Comparison of ENCODE assay signal across 11 cellular contexts in the genomic region with DNA sequence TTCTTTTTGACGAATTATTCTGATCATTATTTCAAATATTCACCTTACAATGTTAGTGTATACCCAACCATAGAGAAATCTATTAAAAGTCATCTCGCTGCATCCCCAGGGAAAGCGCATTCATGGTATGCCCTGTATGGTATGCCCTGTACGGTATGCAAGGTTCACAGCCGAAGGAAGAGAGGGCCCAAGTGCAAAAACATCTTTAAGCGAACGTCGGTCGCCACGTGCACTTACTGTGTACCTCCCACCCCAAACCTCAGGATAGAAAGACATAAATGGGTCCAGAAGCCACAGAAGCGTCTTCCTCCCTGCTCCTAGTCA. TPM values are rescaled to one million over a fixed set of nuclear protein-coding genes. Genes with fewer than 3 reads are reported as not detected.
DNase-seq lines count a peak whose midpoint lies in the region; ATAC-seq and TF ChIP-seq lines count a peak whose summit lies in the region.
"Had no signal": no experiment of that assay in that cellular context is flagged by ENCODE, and none has a peak within 500 bp of the region (broad histone marks: within the 10 kb centered on the region; RNA-seq: fewer than 3 reads in every experiment).

No MANE protein-coding gene starts in this region.

- no peak overlapping the region for H4K8ac ChIP-seq in trophoblast cell (ENCODE audit: low read depth, low read length)

- H3K4me2 ChIP-seq in trophoblast cell (ENCODE audit: low read length), result peak overlapping the region; percentile 50

- H3K36me3 Mint-ChIP-seq in CD14-positive monocyte, result peaks cover 29% of the 10 kb centered on the region in 2 donors
- H3K36me3 Mint-ChIP-seq in activated T-helper 2 cell treated with anti-CD3 and anti-CD28 coated beads, Interferon-gamma antibody, Interleukin-2, Interleukin-4, amounts not matched to agents 10 μg/mL and 5 μg/mL and 100 μg/mL, durations not matched to agents 14 hours and 24 hours and 36 hours (ENCODE audit: low read depth), result peaks cover 8% of the 10 kb centered on the region

- H2AFZ ChIP-seq in trophoblast cell (ENCODE audit: insufficient read depth, low read length, poor library complexity), result no peak overlapping the region

- no peak overlapping the region for H2BK5ac ChIP-seq in trophoblast cell (ENCODE audit: low read depth, low read length, poor library complexity)

- TF ChIP-seq POLR2A in ovary (IDR thresholded peaks at IDR 0.05), result no peak

- TF ChIP-seq CTCF in CD14-positive monocyte (IDR thresholded peaks at IDR 0.05), result no peak
- no peak for TF ChIP-seq CTCF in ovary (IDR thresholded peaks at IDR 0.05)

- H2BK120ac ChIP-seq in trophoblast cell (ENCODE audit: insufficient read depth, low read length, poor library complexity), result no peak overlapping the region

- H2AK5ac ChIP-seq in trophoblast cell (ENCODE audit: low read length), result no peak overlapping the region

- no peak overlapping the region for H2BK12ac ChIP-seq in trophoblast cell (ENCODE audit: low read length)

- peaks cover 71 to 77% (median 74%) of the 10 kb centered on the region in 3 donors for H3K27me3 Mint-ChIP-seq in CD14-positive monocyte (ENCODE audit: low read depth in 3 of 3)
- peaks cover 72% of the 10 kb centered on the region for H3K27me3 Mint-ChIP-seq in activated T-helper 2 cell treated with anti-CD3 and anti-CD28 coated beads, Interferon-gamma antibody, Interleukin-2, Interleukin-4, amounts not matched to agents 10 μg/mL and 5 μg/mL and 100 μg/mL, durations not matched to agents 14 hours and 24 hours and 36 hours (ENCODE audit: low read depth)

- H4K91ac ChIP-seq in trophoblast cell (ENCODE audit: low read depth, low read length), result no peak overlapping the region

- H3K36me3 ChIP-seq in iPS-15b (ENCODE audit: control insufficient read depth, insufficient read depth, low read length) (no peaks in the 10 kb centered on the region), trophoblast cell (ENCODE audit: control insufficient read depth in 1 of 2, insufficient read depth in 2 of 2, low read length in 2 of 2) (no peaks in the 10 kb centered on the region), ovary (no peaks in the 10 kb centered on the region)

- intact Hi-C loops in CD14-positive monocyte (cut with micrococcal nuclease) (loop anchor here in 1 of 2 donors (2.0 kb wide), 1 partner anchor 15 kb away; no protein-coding TSS in a partner anchor), ovary (cut with DNase I) (no loop called here)
- intact Hi-C loops in activated T-helper 2 cell treated with anti-CD3 and anti-CD28 coated beads, Interferon-gamma antibody, Interleukin-2, Interleukin-4, amounts not matched to agents 10 μg/mL and 5 μg/mL and 100 μg/mL, durations not matched to agents 14 hours and 24 hours and 36 hours (cut with micrococcal nuclease), result loop anchor here (2.0 to 5.0 kb wide), 3 partner anchors 15 to 544 kb away; partner anchors contain the start of gene HLX

- H3K4me3 ChIP-seq in iPS-15b (ENCODE audit: low read depth, low read length) (peak overlapping the region; percentile 48), trophoblast cell (ENCODE audit: low read depth, low read length) (no peak overlapping the region), ovary (no peak overlapping the region)

- no CpG with 5 or more reads among the region's 11 CpGs for WGBS in trophoblast cell (ENCODE audit: extremely low coverage, insufficient coverage, insufficient read length)
- WGBS in ovary, 3 donors, result 17 to 26% (median 22%) methylated on average over 11 of the region's 11 CpGs

- H3K9ac ChIP-seq in iPS-15b (ENCODE audit: low read depth, low read length) (no peak overlapping the region), trophoblast cell (ENCODE audit: low read length) (no peak overlapping the region)

- H3K23ac ChIP-seq in trophoblast cell (ENCODE audit: low read length), result no peak overlapping the region

- H3K79me2 ChIP-seq in trophoblast cell (ENCODE audit: control insufficient read depth, insufficient read depth, low read length, poor library complexity), result no peaks in the 10 kb centered on the region

- H3K14ac ChIP-seq in trophoblast cell (ENCODE audit: low read length), result no peak overlapping the region

- H3K4ac ChIP-seq in trophoblast cell (ENCODE audit: low read depth, low read length), result no peak overlapping the region

- peaks cover 0 to 42% (median 31%) of the 10 kb centered on the region in 7 donors for H3K9me3 Mint-ChIP-seq in CD14-positive monocyte
- no peaks in the 10 kb centered on the region for H3K9me3 Mint-ChIP-seq in activated T-helper 2 cell treated with anti-CD3 and anti-CD28 coated beads, Interferon-gamma antibody, Interleukin-2, Interleukin-4, amounts not matched to agents 10 μg/mL and 5 μg/mL and 100 μg/mL, durations not matched to agents 14 hours and 24 hours and 36 hours

- H3K4me1 ChIP-seq in iPS-15b (ENCODE audit: control insufficient read depth, insufficient read depth, low read length) (no peaks in the 10 kb centered on the region), trophoblast cell (ENCODE audit: control insufficient read depth in 1 of 2, insufficient read depth in 2 of 2, low read length in 2 of 2) (peaks cover 8 to 10% of the 10 kb centered on the region in 2 experiments), ovary (ENCODE audit: insufficient read depth) (peaks cover 2% of the 10 kb centered on the region)

- H4K12ac ChIP-seq in trophoblast cell (ENCODE audit: low read depth, low read length), result no peak overlapping the region

- DNase-seq in CD14-positive monocyte (ENCODE audit: low spot score) (no peak), trophoblast cell (no peak), ovary (no peak), NCI-H1417 treated with DMSO at 0.1 percent for 48 hours (lab: John Stamatoyannopoulos, UW) (no peak)
- DNase-seq in activated T-helper 2 cell treated with anti-CD3 and anti-CD28 coated beads, Interferon-gamma antibody, Interleukin-2, Interleukin-4, amounts not matched to agents 10 μg/mL and 5 μg/mL and 100 μg/mL, durations not matched to agents 14 hours and 24 hours and 36 hours (ENCODE audit: low spot score), result no peak
- DNase-seq in stimulated activated CD4-positive, alpha-beta T cell treated with anti-CD3 and anti-CD28 coated beads, Interleukin-12 subunit alpha, Interleukin-12 subunit beta, amount 100 ng/mL, for 4 hours, result no peak
- DNase-seq: body of pancreas; CD4-positive, alpha-beta T cell; NCI-H2029 treated with DMSO at 0.1 percent for 48 hours had no signal

- peak overlapping the region; percentile 85 to 97 for H3K4me3 Mint-ChIP-seq in CD14-positive monocyte
- H3K4me3 Mint-ChIP-seq in activated T-helper 2 cell treated with anti-CD3 and anti-CD28 coated beads, Interferon-gamma antibody, Interleukin-2, Interleukin-4, amounts not matched to agents 10 μg/mL and 5 μg/mL and 100 μg/mL, durations not matched to agents 14 hours and 24 hours and 36 hours (ENCODE audit: low read depth), result peak overlapping the region; percentile 49
- H3K4me3 Mint-ChIP-seq: CD4-positive, alpha-beta T cell had no signal

- H3K4me1 Mint-ChIP-seq in CD14-positive monocyte, result peaks cover 46% of the 10 kb centered on the region
- peaks cover 12% of the 10 kb centered on the region for H3K4me1 Mint-ChIP-seq in activated T-helper 2 cell treated with anti-CD3 and anti-CD28 coated beads, Interferon-gamma antibody, Interleukin-2, Interleukin-4, amounts not matched to agents 10 μg/mL and 5 μg/mL and 100 μg/mL, durations not matched to agents 14 hours and 24 hours and 36 hours (ENCODE audit: low read depth)

- no peak overlapping the region for H3K27ac ChIP-seq in trophoblast cell (ENCODE audit: low read depth, low read length)
- no peak overlapping the region for H3K27ac ChIP-seq in ovary
- H3K27ac ChIP-seq: body of pancreas had no signal

- peaks cover 96% of the 10 kb centered on the region for H3K27me3 ChIP-seq in iPS-15b (ENCODE audit: control insufficient read depth, insufficient read depth, low read length)
- H3K27me3 ChIP-seq in trophoblast cell (ENCODE audit: insufficient read depth, low read length), result peaks cover 81% of the 10 kb centered on the region
- H3K27me3 ChIP-seq in ovary, result peaks cover 7% of the 10 kb centered on the region

- peak overlapping the region in 1 of 7 donors; percentile 58 for H3K27ac Mint-ChIP-seq in CD14-positive monocyte
- H3K27ac Mint-ChIP-seq in activated T-helper 2 cell treated with anti-CD3 and anti-CD28 coated beads, Interferon-gamma antibody, Interleukin-2, Interleukin-4, amounts not matched to agents 10 μg/mL and 5 μg/mL and 100 μg/mL, durations not matched to agents 14 hours and 24 hours and 36 hours, result no peak overlapping the region
- H3K27ac Mint-ChIP-seq: CD4-positive, alpha-beta T cell had no signal

- no peaks in the 10 kb centered on the region for H3K79me1 ChIP-seq in trophoblast cell (ENCODE audit: low read length)

- H3K18ac ChIP-seq in trophoblast cell (ENCODE audit: low read length), result no peak overlapping the region

- ATAC-seq in GM21737 (IDR thresholded peaks at IDR 0.05; ENCODE audit: unreplicated experiment), result no peak

- H3K9me3 ChIP-seq in iPS-15b (ENCODE audit: control insufficient read depth, insufficient read depth, low read length) (no peaks in the 10 kb centered on the region), trophoblast cell (ENCODE audit: insufficient read depth, low read depth, low read length) (peaks cover 15% of the 10 kb centered on the region), ovary (no peaks in the 10 kb centered on the region)
- H3K9me3 ChIP-seq: body of pancreas had no signal

- TF ChIP-seq EP300 in ovary (IDR thresholded peaks at IDR 0.05), result no peak

RNA-seq across cellular contexts. Expression of gene HLX, which starts 14.4 kb away (rescaled TPM):
- polyA plus RNA-seq in CD14-positive monocyte, result 10 to 100 TPM; 17.1 to 17.6 TPM
- 8.2 and 10.4 TPM in 2 replicates for total RNA-seq in activated T-helper 2 cell treated with anti-CD3 and anti-CD28 coated beads, Interferon-gamma antibody, Interleukin-2, Interleukin-4, amounts not matched to agents 10 μg/mL and 5 μg/mL and 100 μg/mL, durations not matched to agents 14 hours and 24 hours and 36 hours
- polyA plus RNA-seq in trophoblast cell (2013), result 1.6 and 1.8 TPM in 2 replicates
- total RNA-seq in ovary, result 1 to 10 TPM; 2.1 to 7.6 (median 3.1) TPM
- 1 to 10 TPM; 3.5 to 9.4 TPM for polyA plus RNA-seq in ovary
